In genomic region chr2:17540813-17541513, GRCh38 we compare ENCODE assay signal across 1 cellular context.
TF ChIP-seq lines count a peak whose summit lies in the region.

No MANE protein-coding gene starts in this region.

TF ChIP-seq in HCT116, 20 proteins besides CTCF, POLR2A, EP300 and RAD21 (continued from another document):
- TF ChIP-seq ZBTB33 (IDR thresholded peaks at IDR 0.05; ENCODE audit: extremely low read depth, insufficient replicate concordance, low read length) (no peak), EGR1 (IDR thresholded peaks at IDR 0.05; ENCODE audit: low read depth) (no peak), ELF1 (IDR thresholded peaks at IDR 0.05; ENCODE audit: borderline replicate concordance, low read depth) (no peak), EZH2 (IDR thresholded peaks at IDR 0.05) (no peak), ATF3 (IDR thresholded peaks at IDR 0.05) (no peak), CEBPB (IDR thresholded peaks at IDR 0.05; ENCODE audit: low read depth) (no peak), CBX3 (IDR thresholded peaks at IDR 0.05; ENCODE audit: low read depth) (no peak), EZH2phosphoT487 (IDR thresholded peaks at IDR 0.05; ENCODE audit: borderline replicate concordance) (no peak), REST (IDR thresholded peaks at IDR 0.05; ENCODE audit: low read depth) (no peak), ZFX (IDR thresholded peaks at IDR 0.05) (no peak), MAX (IDR thresholded peaks at IDR 0.05) (no peak), TCF7L2 (IDR thresholded peaks at IDR 0.05; ENCODE audit: borderline replicate concordance, extremely low read depth, insufficient read depth, insufficient read length) (no peak), FOSL1 (IDR thresholded peaks at IDR 0.05; ENCODE audit: low read depth) (no peak), JUND (IDR thresholded peaks at IDR 0.05) (no peak)
